ENCODE assay signal across 6 cellular contexts in genomic region chr7:109109558-109109957, GRCh38.
"Had no signal": no experiment of that assay in that cellular context is flagged by ENCODE, and none has a peak within 500 bp of the region (broad histone marks: within the 10 kb centered on the region; RNA-seq: fewer than 3 reads in every experiment).

No MANE protein-coding gene starts in this region.

- ATAC-seq: K562 had no signal

- FAIRE-seq: HTR-8/SVneo, K562 had no signal

- DNase-seq: IMR-90, KBM-7, KG1 had no signal

- H3K4me3 ChIP-seq: K562 had no signal

- H3K27ac ChIP-seq: HL-60 had no signal
